In the genomic region with DNA sequence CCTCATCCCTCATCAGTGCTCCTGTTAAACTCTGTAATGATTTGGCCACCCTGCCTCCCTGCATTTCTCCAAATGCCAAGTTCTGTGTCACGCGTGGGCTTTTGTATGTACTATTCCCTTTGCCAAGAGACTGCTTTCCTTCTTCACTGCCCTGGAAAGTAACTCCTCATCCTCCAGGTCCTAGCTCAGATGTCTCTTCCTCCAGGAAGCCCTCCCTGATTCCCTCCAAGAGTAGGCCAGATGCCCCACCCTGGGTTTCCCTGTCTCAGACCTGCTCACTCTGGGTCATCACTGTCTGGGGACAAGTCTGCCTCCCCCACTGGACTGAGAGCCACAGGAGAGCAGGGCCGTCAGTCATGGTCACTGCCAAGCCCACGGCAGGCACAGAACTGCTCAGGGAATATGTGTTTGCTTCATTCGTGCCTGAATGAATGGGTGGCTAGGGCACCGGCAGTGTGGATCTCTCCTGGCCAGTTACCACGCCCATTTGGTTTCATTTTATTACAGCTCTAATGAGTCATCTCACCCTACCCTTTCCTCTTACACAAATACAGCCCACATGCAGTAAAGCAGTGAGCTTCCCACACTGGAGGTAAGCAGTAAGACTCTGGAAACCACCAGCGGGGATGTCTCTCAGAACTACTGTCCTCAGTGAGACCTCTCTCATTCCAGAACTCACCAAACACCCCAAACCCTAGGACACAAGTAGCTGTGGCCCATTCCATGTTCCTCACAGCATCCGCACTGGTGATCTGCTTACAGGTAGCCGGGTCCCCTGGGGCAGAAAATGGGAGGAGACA, we compare ENCODE assay signal across 8 cellular contexts. TPM values are rescaled to one million over a fixed set of nuclear protein-coding genes. Genes with fewer than 3 reads are reported as not detected.
DNase-seq lines count a peak whose midpoint lies in the region; ATAC-seq, FAIRE-seq and TF ChIP-seq lines count a peak whose summit lies in the region.

No MANE protein-coding gene starts in this region.

- H3K36me3 Mint-ChIP-seq in naive thymus-derived CD8-positive, alpha-beta T cell = peaks cover 8 to 79% (median 26%) of the 10 kb centered on the region in 3 donors

- peaks cover 10% of the 10 kb centered on the region; the same call in 1 of the 2 replicates for H3K36me3 ChIP-seq in PC-3 (ENCODE audit: low read depth, low read length)
- peaks cover 38% of the 10 kb centered on the region for H3K36me3 ChIP-seq in bronchial epithelial cell (ENCODE audit: control insufficient read depth, insufficient read depth, low read length)

- peak overlapping the region in 6 of 10 donors; percentile 7 to 84 (median 56) for H3K27ac Mint-ChIP-seq in naive thymus-derived CD8-positive, alpha-beta T cell

- ATAC-seq in GM21423 (IDR thresholded peaks at IDR 0.05; ENCODE audit: unreplicated experiment) (peak; percentile 59), PC-3 (peak; percentile 80)
- no peak for ATAC-seq in naive thymus-derived CD8-positive, alpha-beta T cell

- no peaks in the 10 kb centered on the region for H4K20me1 ChIP-seq in PC-3 (ENCODE audit: low read length)

- TSS peak; percentile 51 for BruUV-seq in PC-3 (replicated peaks; lab: Mats Ljungman, UMichigan)

- TF ChIP-seq CTCF in PC-3 (conservative IDR thresholded peaks at IDR 0.05; ENCODE audit: low read depth, low read length) (no peak), bronchial epithelial cell (IDR thresholded peaks at IDR 0.05; ENCODE audit: insufficient read depth, low read length, severe bottlenecking) (no peak)

- no peaks in the 10 kb centered on the region for H3K9me2 ChIP-seq in PC-3 (replicated peaks; ENCODE audit: low read length)

- peak overlapping the region; percentile 50 for H3K4me3 ChIP-seq in PC-3 (ENCODE audit: low read length)
- no peak overlapping the region for H3K4me3 ChIP-seq in bronchial epithelial cell (ENCODE audit: low read depth, low read length)

- no peaks in the 10 kb centered on the region for H3K27me3 Mint-ChIP-seq in naive thymus-derived CD8-positive, alpha-beta T cell

- H3K9ac ChIP-seq in PC-3 (ENCODE audit: low read length) = peak overlapping the region; percentile 84

- H3F3A ChIP-seq in PC-3 (ENCODE audit: low read length, unreplicated experiment) = peaks cover 4% of the 10 kb centered on the region

- H3K27ac ChIP-seq in PC-3 (ENCODE audit: low read length) = peak overlapping the region; percentile 99

- peak overlapping the region; percentile 81 for H3K4me2 ChIP-seq in PC-3 (ENCODE audit: low read length)

- POLR2A ChIA-PET in PC-3 (lab: Charles Lee; ENCODE audit: unreplicated experiment) = interaction anchor here (0.6 kb wide), 1 partner anchor 27 kb away, joined by 5 read pairs; no protein-coding TSS in a partner anchor
- POLR2A ChIA-PET in naive thymus-derived CD8-positive, alpha-beta T cell (lab: Charles Lee) = interaction anchor here (1.5 to 2.5 kb wide), 2 partner anchors 23 to 27 kb away, joined by 6 to 9 read pairs; no protein-coding TSS in a partner anchor

- H3K4me1 Mint-ChIP-seq in naive thymus-derived CD8-positive, alpha-beta T cell = peaks cover 0 to 8% (median 2%) of the 10 kb centered on the region in 4 donors

- intact Hi-C loops in PC-3 (cut with micrococcal nuclease) = no loop called here

- no peaks in the 10 kb centered on the region for H3K79me2 ChIP-seq in PC-3 (ENCODE audit: low read length)

- no peak overlapping the region for H3K4me3 Mint-ChIP-seq in naive thymus-derived CD8-positive, alpha-beta T cell

- H3K27me3 ChIP-seq in PC-3 (ENCODE audit: low read length) = no peaks in the 10 kb centered on the region
- H3K27me3 ChIP-seq in bronchial epithelial cell (ENCODE audit: control insufficient read depth, insufficient read depth, low read length) = no peaks in the 10 kb centered on the region

- peak; percentile 95 for FAIRE-seq in bronchial epithelial cell (lab: Jason Lieb, UNC)

- CTCF ChIA-PET in PC-3 (lab: Charles Lee) = interaction anchor here (1.0 kb wide), 1 partner anchor 27 kb away, joined by 4 read pairs; no protein-coding TSS in a partner anchor

- no peaks in the 10 kb centered on the region for H3K9me3 ChIP-seq in PC-3 (ENCODE audit: low read length)

- DNase-seq in AML-193 (lab: John Stamatoyannopoulos, UW) (peak; percentile 63), PC-3 (peak; percentile 92), bronchial epithelial cell (ENCODE audit: low read depth) (peak; percentile 96), D341Med (ENCODE audit: low spot score) (no peak), NCI-H2171 treated with DMSO at 0.1 percent for 48 hours (lab: John Stamatoyannopoulos, UW) (no peak), NCI-H510A (lab: John Stamatoyannopoulos, UW) (no peak)
- no peak for DNase-seq in naive thymus-derived CD8-positive, alpha-beta T cell

- H3K4me1 ChIP-seq in PC-3 (ENCODE audit: insufficient read depth, low read length) = peaks cover 24% of the 10 kb centered on the region

- H2AFZ ChIP-seq in PC-3 (ENCODE audit: low read length) = no peak overlapping the region

- peaks cover 0 to 5% (median under 1%) of the 10 kb centered on the region in 9 donors for H3K9me3 Mint-ChIP-seq in naive thymus-derived CD8-positive, alpha-beta T cell

RNA-seq across cellular contexts. Expression of gene GPR4, which starts 12.1 kb away (rescaled TPM):
- total RNA-seq in PC-3 (2014; rRNA removed) = 3.1 and 3.7 TPM in 2 replicates
- not detected in 2 replicates for total RNA-seq in bronchial epithelial cell
- not detected for total RNA-seq in naive thymus-derived CD8-positive, alpha-beta T cell
- polyA plus RNA-seq in naive thymus-derived CD8-positive, alpha-beta T cell = not detected

RNA-seq across cellular contexts. Expression of gene EML2, which starts 25.1 kb away (rescaled TPM):
- total RNA-seq in PC-3 (2014; rRNA removed) (28.9 and 37.8 TPM in 2 replicates), bronchial epithelial cell (144 and 153 TPM in 2 replicates)
- 10 to 100 TPM; 52.1 to 56.8 TPM for total RNA-seq in naive thymus-derived CD8-positive, alpha-beta T cell
- 10 to 100 TPM in 2 of 3 donors, 1 to 10 TPM in 1; 8.8 to 17.8 (median 11.5) TPM for polyA plus RNA-seq in naive thymus-derived CD8-positive, alpha-beta T cell

RNA-seq across cellular contexts. Expression of gene OPA3, which starts 29.5 kb away (rescaled TPM):
- total RNA-seq in PC-3 (2014; rRNA removed) (9.4 and 10.1 TPM in 2 replicates), bronchial epithelial cell (5.3 and 7.0 TPM in 2 replicates)
- total RNA-seq in naive thymus-derived CD8-positive, alpha-beta T cell = 10 to 100 TPM in 1 of 2 experiments, 1 to 10 TPM in 1; 8.8 to 10.6 TPM
- 10 to 100 TPM in 2 of 3 donors, 1 to 10 TPM in 1; 7.5 to 25.3 (median 13.2) TPM for polyA plus RNA-seq in naive thymus-derived CD8-positive, alpha-beta T cell

RNA-seq across cellular contexts. Expression of gene GIPR, which starts 53.9 kb away (rescaled TPM):
- total RNA-seq in PC-3 (2014; rRNA removed) = 1.9 and 4.8 TPM in 2 replicates
- 0.38 and 0.53 TPM in 2 replicates for total RNA-seq in bronchial epithelial cell
- total RNA-seq in naive thymus-derived CD8-positive, alpha-beta T cell = 10 to 100 TPM in 1 of 2 experiments, 1 to 10 TPM in 1; 9.7 to 10.4 TPM
- polyA plus RNA-seq in naive thymus-derived CD8-positive, alpha-beta T cell = under 1 TPM in 2 of 3 donors, not detected in 1; 0.38 to 0.61 TPM

Comparison
In these comparisons a context has a peak if more than half of its experiments do, and no peak if none do; other contexts are left out.
1. DNase-seq: peak in AML-193 (2 of 2), PC-3 (single experiment) and bronchial epithelial cell (single experiment); none in naive thymus-derived CD8-positive, alpha-beta T cell (0 of 10), D341Med (single experiment), NCI-H2171 treated with DMSO at 0.1 percent for 48 hours (single experiment) and NCI-H510A (single experiment).
2. ATAC-seq: peak in GM21423 (single experiment) and PC-3 (single experiment); none in naive thymus-derived CD8-positive, alpha-beta T cell (0 of 2).